Comparison of ENCODE assay signal across 25 cellular contexts in genomic region chr5:77258652-77259051, GRCh38. TPM values are rescaled to one million over a fixed set of nuclear protein-coding genes. Genes with fewer than 3 reads are reported as not detected.
"Had no signal": no experiment of that assay in that cellular context is flagged by ENCODE, and none has a peak within 500 bp of the region (broad histone marks: within the 10 kb centered on the region; RNA-seq: fewer than 3 reads in every experiment).

No MANE protein-coding gene starts in this region.

- H3K9me3 Mint-ChIP-seq: natural killer cell had no signal

- H3K4me1 ChIP-seq: left ventricle myocardium inferior, right lobe of liver, transverse colon, upper lobe of right lung had no signal

- H3K36me3 ChIP-seq: left ventricle myocardium inferior, ovary, right atrium auricular region, right lobe of liver, transverse colon, upper lobe of right lung had no signal

- H3K4me3 Mint-ChIP-seq: mesothelial cell of epicardium; naive B cell; natural killer cell; nephron progenitor cell; stimulated activated memory B cell treated with anti-CD40 and anti-IgM and Interleukin-4, amounts not matched to agents 10 μg/mL and 1 μg/mL and 100 μg/mL, for 72 hours had no signal

- ATAC-seq: natural killer cell had no signal

- H3K27ac Mint-ChIP-seq: mesothelial cell of epicardium; natural killer cell; nephron progenitor cell; progenitor cell of endocrine pancreas; stimulated activated memory B cell treated with anti-CD40 and anti-IgM and Interleukin-4, amounts not matched to agents 10 μg/mL and 1 μg/mL and 100 μg/mL, for 72 hours had no signal

- DNase-seq: hypothalamus; islet precursor cell; left ventricle myocardium inferior; mesendoderm; naive B cell; natural killer cell; nephron progenitor cell; ovary; right lobe of liver; stimulated activated CD4-positive, alpha-beta T cell treated with anti-CD3 and anti-CD28 coated beads, Interleukin-1b, Interleukin-23, amount 100 ng/mL, for 48 hours; stimulated activated CD4-positive, alpha-beta T cell treated with anti-CD3 and anti-CD28 coated beads, Interleukin-2, amount 100 ng/mL, for 48 hours; stimulated activated CD4-positive, alpha-beta T cell treated with anti-CD3 and anti-CD28 coated beads, Interleukin-4, amount 100 ng/mL, for 4 hours; stimulated activated CD8-positive, alpha-beta memory T cell treated with anti-CD3 and anti-CD28 coated beads, Interleukin-4, amount 100 ng/mL, for 48 hours; stimulated activated naive CD4-positive, alpha-beta T cell treated with Interleukin-2 at 50 U/mL for 16 hours; stimulated activated naive CD8-positive, alpha-beta T cell treated with anti-CD3 and anti-CD28 coated beads, Interleukin-15, amount 100 ng/mL, for 72 hours; substantia nigra; transverse colon; upper lobe of right lung had no signal

- H3K27ac ChIP-seq: left ventricle myocardium inferior, ovary, right atrium auricular region, right lobe of liver, transverse colon, upper lobe of right lung had no signal

- H3K4me3 ChIP-seq: left ventricle myocardium inferior, lung, ovary, right atrium auricular region, right lobe of liver, smooth muscle cell, transverse colon, upper lobe of right lung had no signal

- H3K27me3 ChIP-seq: ovary, right atrium auricular region, right lobe of liver, transverse colon, upper lobe of right lung had no signal

- H3K4me1 Mint-ChIP-seq: naive B cell; natural killer cell; nephron progenitor cell; stimulated activated memory B cell treated with anti-CD40 and anti-IgM and Interleukin-4, amounts not matched to agents 10 μg/mL and 1 μg/mL and 100 μg/mL, for 72 hours had no signal

- H3K9me3 ChIP-seq: ovary, right atrium auricular region, right lobe of liver, transverse colon, upper lobe of right lung had no signal

- H3K36me3 Mint-ChIP-seq: mesothelial cell of epicardium; naive B cell; natural killer cell; stimulated activated memory B cell treated with anti-CD40 and anti-IgM and Interleukin-4, amounts not matched to agents 10 μg/mL and 1 μg/mL and 100 μg/mL, for 72 hours had no signal

RNA-seq across cellular contexts. Expression of gene PDE8B, which starts 48.2 kb away (rescaled TPM):
- total RNA-seq: pulmonary artery endothelial cell had no signal
